In the genomic region with DNA sequence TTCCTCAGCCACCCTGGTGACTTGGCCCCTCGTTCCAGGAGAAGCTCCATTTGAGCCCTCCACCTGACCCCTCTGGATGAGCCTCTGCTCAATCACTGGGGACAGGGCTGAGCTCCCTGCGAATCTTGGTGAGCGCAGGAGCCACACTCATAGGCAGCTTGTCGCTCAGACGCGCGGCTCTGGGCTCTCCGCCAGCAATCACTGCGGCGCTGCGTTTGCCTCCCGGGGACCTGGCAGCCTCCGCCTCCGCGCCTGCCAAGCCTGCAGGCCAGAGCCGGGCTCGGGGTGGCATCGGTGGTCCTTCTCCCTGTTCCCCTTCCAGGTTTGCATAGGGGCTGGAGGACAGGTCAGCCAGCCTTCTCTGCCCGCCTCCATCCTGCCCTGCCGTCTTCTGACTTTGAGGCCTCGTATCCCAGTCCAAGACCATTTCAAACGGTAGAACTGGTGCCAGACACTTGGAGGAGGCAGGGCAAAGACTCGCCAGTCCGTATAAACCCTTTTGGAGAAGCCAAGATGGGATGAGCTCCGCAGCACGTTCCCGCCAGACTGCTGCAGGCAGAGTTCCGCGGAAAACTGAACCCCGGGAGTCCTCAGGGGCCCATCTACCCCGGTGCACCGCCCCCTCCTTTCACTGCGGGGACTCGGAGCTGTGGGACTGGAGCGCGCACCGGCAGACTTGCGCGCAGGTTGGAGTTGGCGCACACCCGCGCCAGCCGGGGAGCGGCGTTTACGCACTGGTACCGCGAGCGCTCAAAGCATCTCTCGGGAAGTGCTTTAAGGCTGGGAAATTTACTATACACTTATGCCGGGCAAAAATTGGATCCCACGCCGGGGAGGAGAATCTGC, we compare ENCODE assay signal across 8 cellular contexts. TPM values are rescaled to one million over a fixed set of nuclear protein-coding genes. Genes with fewer than 3 reads are reported as not detected.
DNase-seq lines count a peak whose midpoint lies in the region; TF ChIP-seq lines count a peak whose summit lies in the region.

No MANE protein-coding gene starts in this region.

- H3K27ac ChIP-seq in PC-9, result no peak overlapping the region

- peaks cover 6% of the 10 kb centered on the region for H3K4me1 ChIP-seq in PC-9 (replicated peaks; ENCODE audit: insufficient read depth)

- H3F3A ChIP-seq in PC-9 (ENCODE audit: insufficient read depth, low read depth), result no peaks in the 10 kb centered on the region

- no peak for TF ChIP-seq CTCF in PC-9 (conservative IDR thresholded peaks at IDR 0.05)
- no peak for TF ChIP-seq CTCF in epithelial cell of proximal tubule (conservative IDR thresholded peaks at IDR 0.05; ENCODE audit: low read depth, low read length)
- no peak for TF ChIP-seq CTCF in lower leg skin (IDR thresholded peaks at IDR 0.05)

- no TSS peak for BruUV-seq in PC-9 (replicated peaks; lab: Mats Ljungman, UMichigan)

- POLR2A ChIA-PET in PC-9 (lab: Charles Lee; ENCODE audit: unreplicated experiment), result interaction anchor here (0.6 kb wide), 1 partner anchor 154 kb away, joined by 4 read pairs; no protein-coding TSS in a partner anchor

- H3K36me3 ChIP-seq in PC-9 (ENCODE audit: low read depth), result no peaks in the 10 kb centered on the region

- no peaks in the 10 kb centered on the region for H3K9me3 ChIP-seq in PC-9 (ENCODE audit: insufficient read depth, low read depth)

- peaks cover 34% of the 10 kb centered on the region; the same call in 1 of the 2 replicates for H3K27me3 ChIP-seq in PC-9 (ENCODE audit: insufficient read depth, low read depth)

- WGBS in lower leg skin, 2 donors, result 0 to 1% methylated on average over 31 to 50 of the region's 53 CpGs

- no peaks in the 10 kb centered on the region for H3K79me2 ChIP-seq in PC-9 (ENCODE audit: low read depth)

- intact Hi-C loops in PC-9 (cut with micrococcal nuclease; ENCODE audit: unreplicated experiment) (loop anchor here (1.0 kb wide), 1 partner anchor 204 kb away; no protein-coding TSS in a partner anchor), lower leg skin (cut with DNase I; ENCODE audit: low total_unique reads) (no loop called here)

- peak overlapping the region; percentile 95 for H3K4me2 ChIP-seq in PC-9

- H4K20me1 ChIP-seq in PC-9 (ENCODE audit: insufficient read depth), result no peaks in the 10 kb centered on the region

- CTCF ChIA-PET in PC-9 (lab: Charles Lee), result no interaction called here

- TF ChIP-seq POLR2A in lower leg skin (IDR thresholded peaks at IDR 0.05), result no peak

- DNase-seq in AG08395 (ENCODE audit: low spot score) (peak; percentile 32), H4 (ENCODE audit: low spot score) (peak; percentile 28), PC-9 (peak; percentile 38 to 59), epithelial cell of proximal tubule (ENCODE audit: low read depth) (no peak), midbrain (lab: John Stamatoyannopoulos, UW) (peak; percentile 41), ureter (ENCODE audit: low spot score) (peak; percentile 51), lower leg skin (ENCODE audit: low spot score in 2 of 2) (no peak), NCI-H187 treated with DMSO at 0.1 percent for 48 hours (lab: John Stamatoyannopoulos, UW) (no peak)

- peak overlapping the region; percentile 72 for H3K4me3 ChIP-seq in PC-9
- peak overlapping the region; percentile 8 for H3K4me3 ChIP-seq in epithelial cell of proximal tubule (ENCODE audit: low read depth, low read length)
- no peak overlapping the region for H3K4me3 ChIP-seq in lower leg skin (ENCODE audit: low read depth, poor library complexity, severe bottlenecking)

- peak overlapping the region; percentile 86 for H2AFZ ChIP-seq in PC-9

- H3K9me2 ChIP-seq in PC-9 (ENCODE audit: insufficient read depth), result no peaks in the 10 kb centered on the region

RNA-seq across cellular contexts. Expression of a gene that starts 1.0 kb away (rescaled TPM):
- total RNA-seq in H4 (2014; rRNA removed; shearing (Covaris generic)), result 0.14 TPM in 1 of 2 replicates, not detected in the other
- total RNA-seq in PC-9 (2021), result not detected in 2 replicates
- not detected in 2 replicates for total RNA-seq in epithelial cell of proximal tubule
- 5.5 TPM for total RNA-seq in ureter
- 1 to 10 TPM in 3 of 4 donors, under 1 TPM in 1; 0.95 to 8.0 (median 2.7) TPM for total RNA-seq in lower leg skin

Comparison
In these comparisons a context has a peak if more than half of its experiments do, and no peak if none do; other contexts are left out.
1. DNase-seq: peak in AG08395 (single experiment), H4 (single experiment), PC-9 (2 of 2), midbrain (single experiment) and ureter (single experiment); none in epithelial cell of proximal tubule (single experiment), lower leg skin (0 of 2) and NCI-H187 treated with DMSO at 0.1 percent for 48 hours (single experiment).